Comparison of ENCODE assay signal across 8 cellular contexts in the genomic region with DNA sequence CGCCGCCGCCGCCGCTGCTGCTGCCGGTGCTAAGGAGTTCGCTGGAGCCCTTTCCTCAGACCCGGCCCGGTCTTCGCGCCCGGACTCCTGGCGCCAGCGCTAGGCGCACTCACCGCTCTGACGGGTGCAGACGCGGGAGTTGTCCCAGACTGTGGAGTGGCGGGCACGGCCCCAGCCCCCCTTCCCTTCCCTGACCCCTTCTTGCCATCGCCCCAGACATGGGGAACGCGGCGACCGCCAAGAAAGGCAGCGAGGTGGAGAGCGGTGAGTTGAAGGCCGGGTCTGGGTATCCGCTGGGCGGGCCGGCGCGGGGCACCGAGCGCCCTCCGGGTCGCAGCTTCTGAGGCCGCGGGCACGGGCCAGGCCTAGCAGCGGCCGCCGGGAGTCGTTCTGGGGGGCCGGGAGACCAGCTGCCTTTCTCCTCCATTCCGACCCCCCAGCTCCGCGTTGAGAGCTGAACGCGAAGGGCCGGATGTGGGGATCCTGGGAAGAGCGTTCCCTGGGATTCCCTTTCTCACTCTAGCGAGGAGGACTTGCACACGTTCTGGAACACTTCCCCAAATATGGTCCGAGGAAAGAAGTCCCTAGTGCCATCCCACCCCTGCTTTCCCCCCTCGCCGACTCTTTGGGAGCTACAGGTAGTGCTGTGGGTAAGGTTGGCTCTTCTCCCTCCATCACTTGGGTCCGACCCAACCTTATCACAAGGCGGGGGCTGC.
A peak's percentile ranks its signal among the peaks of the same experiment; 100 is the strongest.
DNase-seq lines count a peak whose midpoint lies in the region; ATAC-seq, FAIRE-seq and TF ChIP-seq lines count a peak whose summit lies in the region.

No MANE protein-coding gene starts in this region.

- no peaks in the 10 kb centered on the region for H3K27me3 Mint-ChIP-seq in WTC11 (ENCODE audit: low read depth)
- H3K27me3 Mint-ChIP-seq in nephron progenitor cell (ENCODE audit: low read depth, poor library complexity) = no peaks in the 10 kb centered on the region

- no peak for FAIRE-seq in HTR-8/SVneo (lab: Jason Lieb, UNC)

- no peaks in the 10 kb centered on the region for H3K36me3 Mint-ChIP-seq in WTC11
- H3K36me3 Mint-ChIP-seq in nephron progenitor cell (ENCODE audit: low read depth) = peaks cover 29% of the 10 kb centered on the region

- TF ChIP-seq CTCF in WTC11 (IDR thresholded peaks at IDR 0.05) (no peak), fibroblast of the aortic adventitia (IDR thresholded peaks at IDR 0.05; ENCODE audit: insufficient read depth, low read length) (no peak), nephron progenitor cell (IDR thresholded peaks at IDR 0.05) (no peak)

- DNase-seq in NCI-H82 (lab: John Stamatoyannopoulos, UW) (peak; percentile 68), NCI-H82 treated with DMSO at 0.1 percent for 48 hours (lab: John Stamatoyannopoulos, UW; ENCODE audit: unreplicated experiment) (no peak), HTR-8/SVneo (ENCODE audit: insufficient read length, low spot score) (peak; percentile 3), WTC11 (ENCODE audit: low spot score) (no peak), fibroblast of the aortic adventitia (ENCODE audit: low read depth) (peak; percentile 34), nephron progenitor cell (no peak), activated gamma-delta T cell (lab: John Stamatoyannopoulos, UW) (no peak)

- no peaks in the 10 kb centered on the region for H3K9me3 Mint-ChIP-seq in WTC11
- peaks cover 16% of the 10 kb centered on the region for H3K9me3 Mint-ChIP-seq in nephron progenitor cell

- POLR2A ChIA-PET in WTC11 (lab: Charles Lee) = interaction anchor here (0.8 to 1.3 kb wide), 3 partner anchors 9 to 79 kb away, joined by 3 to 4 read pairs (median 3); a partner anchor contains a TSS

- CTCF ChIA-PET in WTC11 (lab: Charles Lee) = interaction anchor here (1.5 kb wide), 1 partner anchor 704 kb away, joined by 5 read pairs; no protein-coding TSS in a partner anchor

- peak overlapping the region; percentile 87 for H3K4me3 Mint-ChIP-seq in WTC11
- peak overlapping the region; percentile 96 for H3K4me3 Mint-ChIP-seq in nephron progenitor cell

- H3K4me1 Mint-ChIP-seq in WTC11 (peaks cover 15% of the 10 kb centered on the region), nephron progenitor cell (peaks cover 50% of the 10 kb centered on the region)

- peak; percentile 42 for ATAC-seq in GM21526 (IDR thresholded peaks at IDR 0.05; ENCODE audit: low FRiP score, unreplicated experiment)
- peak; percentile 70 for ATAC-seq in WTC11

- H3K4me3 ChIP-seq in fibroblast of the aortic adventitia (ENCODE audit: low read depth, low read length) = peak overlapping the region; percentile 82

- no peak overlapping the region for H3K27ac Mint-ChIP-seq in WTC11
- H3K27ac Mint-ChIP-seq in nephron progenitor cell = peak overlapping the region; percentile 97

TF ChIP-seq in WTC11, 78 proteins besides CTCF, POLR2A, EP300 and RAD21 (continues in another document):
- no peak for TF ChIP-seq PRRX2 (CRISPR knock-in tag; IDR thresholded peaks at IDR 0.05)
- TF ChIP-seq, protein P1, sequence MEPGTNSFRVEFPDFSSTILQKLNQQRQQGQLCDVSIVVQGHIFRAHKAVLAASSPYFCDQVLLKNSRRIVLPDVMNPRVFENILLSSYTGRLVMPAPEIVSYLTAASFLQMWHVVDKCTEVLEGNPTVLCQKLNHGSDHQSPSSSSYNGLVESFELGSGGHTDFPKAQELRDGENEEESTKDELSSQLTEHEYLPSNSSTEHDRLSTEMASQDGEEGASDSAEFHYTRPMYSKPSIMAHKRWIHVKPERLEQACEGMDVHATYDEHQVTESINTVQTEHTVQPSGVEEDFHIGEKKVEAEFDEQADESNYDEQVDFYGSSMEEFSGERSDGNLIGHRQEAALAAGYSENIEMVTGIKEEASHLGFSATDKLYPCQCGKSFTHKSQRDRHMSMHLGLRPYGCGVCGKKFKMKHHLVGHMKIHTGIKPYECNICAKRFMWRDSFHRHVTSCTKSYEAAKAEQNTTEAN (CRISPR knock-in tag; IDR thresholded peaks at IDR 0.05) = peak; percentile 8; the same call in 1 of the 2 replicates
- no peak for TF ChIP-seq TCF7 (CRISPR knock-in tag; IDR thresholded peaks at IDR 0.05; ENCODE audit: low read depth)
- TF ChIP-seq, protein P2, sequence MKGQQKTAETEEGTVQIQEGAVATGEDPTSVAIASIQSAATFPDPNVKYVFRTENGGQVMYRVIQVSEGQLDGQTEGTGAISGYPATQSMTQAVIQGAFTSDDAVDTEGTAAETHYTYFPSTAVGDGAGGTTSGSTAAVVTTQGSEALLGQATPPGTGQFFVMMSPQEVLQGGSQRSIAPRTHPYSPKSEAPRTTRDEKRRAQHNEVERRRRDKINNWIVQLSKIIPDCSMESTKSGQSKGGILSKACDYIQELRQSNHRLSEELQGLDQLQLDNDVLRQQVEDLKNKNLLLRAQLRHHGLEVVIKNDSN (CRISPR knock-in tag; IDR thresholded peaks at IDR 0.05) = peak; percentile 18; the same call in 1 of the 2 replicates
- 0 out of 2 replicates have a peak, but pooled peaks have one; percentile 56 for TF ChIP-seq SMAD4 (CRISPR knock-in tag; IDR thresholded peaks at IDR 0.05)
- TF ChIP-seq, protein P3, sequence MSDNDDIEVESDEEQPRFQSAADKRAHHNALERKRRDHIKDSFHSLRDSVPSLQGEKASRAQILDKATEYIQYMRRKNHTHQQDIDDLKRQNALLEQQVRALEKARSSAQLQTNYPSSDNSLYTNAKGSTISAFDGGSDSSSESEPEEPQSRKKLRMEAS (CRISPR knock-in tag; IDR thresholded peaks at IDR 0.05) = peak; percentile 48; the same call in 1 of the 2 replicates
- TF ChIP-seq SMAD3 (CRISPR knock-in tag; IDR thresholded peaks at IDR 0.05; ENCODE audit: borderline replicate concordance) = 0 out of 2 replicates have a peak, but pooled peaks have one; percentile 20
- TF ChIP-seq, protein P4, sequence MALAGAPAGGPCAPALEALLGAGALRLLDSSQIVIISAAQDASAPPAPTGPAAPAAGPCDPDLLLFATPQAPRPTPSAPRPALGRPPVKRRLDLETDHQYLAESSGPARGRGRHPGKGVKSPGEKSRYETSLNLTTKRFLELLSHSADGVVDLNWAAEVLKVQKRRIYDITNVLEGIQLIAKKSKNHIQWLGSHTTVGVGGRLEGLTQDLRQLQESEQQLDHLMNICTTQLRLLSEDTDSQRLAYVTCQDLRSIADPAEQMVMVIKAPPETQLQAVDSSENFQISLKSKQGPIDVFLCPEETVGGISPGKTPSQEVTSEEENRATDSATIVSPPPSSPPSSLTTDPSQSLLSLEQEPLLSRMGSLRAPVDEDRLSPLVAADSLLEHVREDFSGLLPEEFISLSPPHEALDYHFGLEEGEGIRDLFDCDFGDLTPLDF (CRISPR knock-in tag; IDR thresholded peaks at IDR 0.05) = 0 out of 2 replicates have a peak, but pooled peaks have one; percentile 30
- TF ChIP-seq ESRRA (CRISPR knock-in tag; IDR thresholded peaks at IDR 0.05; ENCODE audit: borderline replicate concordance) = 0 out of 2 replicates have a peak, but pooled peaks have one; percentile 18
- TF ChIP-seq NR3C1 (CRISPR knock-in tag; conservative IDR thresholded peaks at IDR 0.05; ENCODE audit: low read depth) = no peak
- 0 out of 2 replicates have a peak, but pooled peaks have one; percentile 14 for TF ChIP-seq MYBL2 (CRISPR knock-in tag; IDR thresholded peaks at IDR 0.05)
- TF ChIP-seq, protein P5, sequence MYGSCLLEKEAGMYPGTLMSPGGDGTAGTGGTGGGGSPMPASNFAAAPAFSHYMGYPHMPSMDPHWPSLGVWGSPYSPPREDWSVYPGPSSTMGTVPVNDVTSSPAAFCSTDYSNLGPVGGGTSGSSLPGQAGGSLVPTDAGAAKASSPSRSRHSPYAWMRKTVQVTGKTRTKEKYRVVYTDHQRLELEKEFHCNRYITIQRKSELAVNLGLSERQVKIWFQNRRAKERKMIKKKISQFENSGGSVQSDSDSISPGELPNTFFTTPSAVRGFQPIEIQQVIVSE (CRISPR knock-in tag; IDR thresholded peaks at IDR 0.05; ENCODE audit: borderline replicate concordance) = no peak
- no peak for TF ChIP-seq NFYB (CRISPR knock-in tag; conservative IDR thresholded peaks at IDR 0.05; ENCODE audit: low read depth)
- TF ChIP-seq SP1 (CRISPR knock-in tag; conservative IDR thresholded peaks at IDR 0.05) = peak; percentile 45; the same call in 1 of the 2 replicates
- TF ChIP-seq, protein P6, sequence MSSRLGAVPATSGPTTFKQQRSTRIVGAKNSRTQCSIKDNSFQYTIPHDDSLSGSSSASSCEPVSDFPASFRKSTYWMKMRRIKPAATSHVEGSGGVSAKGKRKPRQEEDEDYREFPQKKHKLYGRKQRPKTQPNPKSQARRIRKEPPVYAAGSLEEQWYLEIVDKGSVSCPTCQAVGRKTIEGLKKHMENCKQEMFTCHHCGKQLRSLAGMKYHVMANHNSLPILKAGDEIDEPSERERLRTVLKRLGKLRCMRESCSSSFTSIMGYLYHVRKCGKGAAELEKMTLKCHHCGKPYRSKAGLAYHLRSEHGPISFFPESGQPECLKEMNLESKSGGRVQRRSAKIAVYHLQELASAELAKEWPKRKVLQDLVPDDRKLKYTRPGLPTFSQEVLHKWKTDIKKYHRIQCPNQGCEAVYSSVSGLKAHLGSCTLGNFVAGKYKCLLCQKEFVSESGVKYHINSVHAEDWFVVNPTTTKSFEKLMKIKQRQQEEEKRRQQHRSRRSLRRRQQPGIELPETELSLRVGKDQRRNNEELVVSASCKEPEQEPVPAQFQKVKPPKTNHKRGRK (CRISPR knock-in tag; IDR thresholded peaks at IDR 0.05; ENCODE audit: borderline replicate concordance) = no peak
- TF ChIP-seq, protein P7, sequence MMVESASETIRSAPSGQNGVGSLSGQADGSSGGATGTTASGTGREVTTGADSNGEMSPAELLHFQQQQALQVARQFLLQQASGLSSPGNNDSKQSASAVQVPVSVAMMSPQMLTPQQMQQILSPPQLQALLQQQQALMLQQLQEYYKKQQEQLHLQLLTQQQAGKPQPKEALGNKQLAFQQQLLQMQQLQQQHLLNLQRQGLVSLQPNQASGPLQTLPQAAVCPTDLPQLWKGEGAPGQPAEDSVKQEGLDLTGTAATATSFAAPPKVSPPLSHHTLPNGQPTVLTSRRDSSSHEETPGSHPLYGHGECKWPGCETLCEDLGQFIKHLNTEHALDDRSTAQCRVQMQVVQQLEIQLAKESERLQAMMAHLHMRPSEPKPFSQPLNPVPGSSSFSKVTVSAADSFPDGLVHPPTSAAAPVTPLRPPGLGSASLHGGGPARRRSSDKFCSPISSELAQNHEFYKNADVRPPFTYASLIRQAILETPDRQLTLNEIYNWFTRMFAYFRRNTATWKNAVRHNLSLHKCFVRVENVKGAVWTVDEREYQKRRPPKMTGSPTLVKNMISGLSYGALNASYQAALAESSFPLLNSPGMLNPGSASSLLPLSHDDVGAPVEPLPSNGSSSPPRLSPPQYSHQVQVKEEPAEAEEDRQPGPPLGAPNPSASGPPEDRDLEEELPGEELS (CRISPR knock-in tag; IDR thresholded peaks at IDR 0.05) = 0 out of 2 replicates have a peak, but pooled peaks have one; percentile 51
- no peak for TF ChIP-seq ZNF317 (CRISPR knock-in tag; IDR thresholded peaks at IDR 0.05; ENCODE audit: borderline replicate concordance, low read depth)
- 0 out of 2 replicates have a peak, but pooled peaks have one; percentile 21 for TF ChIP-seq TEAD4 (CRISPR knock-in tag; IDR thresholded peaks at IDR 0.05)

Comparison
In these comparisons a context has a peak if more than half of its experiments do, and no peak if none do; other contexts are left out.
1. DNase-seq: peak in NCI-H82 (single experiment), HTR-8/SVneo (single experiment) and fibroblast of the aortic adventitia (single experiment); none in NCI-H82 treated with DMSO at 0.1 percent for 48 hours (single experiment), WTC11 (single experiment), nephron progenitor cell (single experiment) and activated gamma-delta T cell (single experiment).